31 cellular contexts compared by ENCODE assay signal in genomic region chr1:64175639-64176038, GRCh38. TPM values are rescaled to one million over a fixed set of nuclear protein-coding genes. Genes with fewer than 3 reads are reported as not detected.
"Had no signal": no experiment of that assay in that cellular context is flagged by ENCODE, and none has a peak within 500 bp of the region (broad histone marks: within the 10 kb centered on the region; RNA-seq: fewer than 3 reads in every experiment).

No MANE protein-coding gene starts in this region.

- H3K27me3 ChIP-seq: ovary, sigmoid colon, spleen, suprapubic skin, tibial artery, upper lobe of right lung had no signal

- ATAC-seq: natural killer cell; right cardiac atrium; stimulated activated effector memory CD8-positive, alpha-beta T cell treated with anti-CD3 and anti-CD28 coated beads, Interleukin-12 subunit alpha, Interleukin-12 subunit beta, amount 100 ng/mL, for 72 hours; upper lobe of right lung had no signal

- H3K36me3 ChIP-seq: ovary, prostate gland had no signal

- H3K4me3 ChIP-seq: left ventricle myocardium inferior, lung, ovary, prostate gland, sigmoid colon, spleen, suprapubic skin, thoracic aorta, tibial artery, upper lobe of right lung had no signal

- H3K4me1 ChIP-seq: prostate gland had no signal

- DNase-seq: hypothalamus; immature natural killer cell; left ventricle myocardium inferior; mesendoderm; naive B cell; natural killer cell; ovary; posterior cingulate gyrus; retina; right cardiac atrium; sigmoid colon; small intestine; spleen; stimulated activated CD4-positive, alpha-beta T cell treated with anti-CD3 and anti-CD28 coated beads, Interleukin-4, amount 100 ng/mL, for 24 hours; stimulated activated naive CD4-positive, alpha-beta T cell; tibial artery; trophoblast cell; upper lobe of right lung had no signal

- H3K27ac ChIP-seq: left ventricle myocardium inferior, ovary, prostate gland, sigmoid colon, spleen, suprapubic skin, thoracic aorta, tibial artery, upper lobe of right lung had no signal

- FAIRE-seq: islet of Langerhans, small intestine had no signal

- H3K9me3 ChIP-seq: left ventricle myocardium inferior, ovary, prostate gland, sigmoid colon, spleen, suprapubic skin, thoracic aorta, tibial artery, upper lobe of right lung had no signal

RNA-seq across cellular contexts. Expression of gene UBE2U, which starts 27.8 kb away (rescaled TPM):
- total RNA-seq: kidney epithelial cell, lower leg skin, lung, mesothelial cell of epicardium, mononuclear cell, natural killer cell, omental fat pad, ovary, right cardiac atrium, sigmoid colon, spleen, subcutaneous adipose tissue, suprapubic skin, thoracic aorta, upper lobe of right lung had no signal
- polyA plus RNA-seq: immature natural killer cell, lung, neural cell, ovary, right cardiac atrium, sigmoid colon, small intestine, spleen had no signal
